Comparison of ENCODE assay signal across 1 cellular context in the genomic region with DNA sequence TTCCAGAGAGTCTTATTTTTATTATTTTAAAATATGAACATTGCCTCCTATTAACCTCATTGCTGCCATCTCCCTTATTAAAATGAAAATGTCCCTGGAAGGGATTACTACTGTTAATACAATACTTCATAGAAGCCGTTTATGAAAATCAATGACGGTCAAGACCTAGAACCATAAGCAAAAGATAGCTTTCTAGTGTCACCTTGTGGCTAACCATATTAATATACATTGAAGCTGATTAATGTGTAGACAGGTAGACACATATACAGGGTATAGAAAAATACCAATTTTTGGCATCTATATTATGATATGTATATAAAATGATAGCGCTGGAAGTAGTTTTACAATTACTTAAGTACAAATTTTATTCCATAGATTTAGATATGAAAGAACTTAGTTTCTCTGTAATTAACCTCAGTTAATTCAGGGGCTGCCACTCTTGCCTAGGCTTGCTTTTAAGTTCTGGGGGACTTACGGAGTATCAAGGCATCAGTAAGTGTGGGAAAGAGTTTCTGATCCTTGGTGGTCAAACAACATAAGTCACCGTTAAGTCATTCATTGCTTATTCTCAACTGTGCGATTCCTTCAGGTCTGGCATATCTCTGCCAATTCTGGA.
TF ChIP-seq lines count a peak whose summit lies in the region.

No MANE protein-coding gene starts in this region.

TF ChIP-seq in GM12878, 131 proteins besides CTCF, POLR2A, EP300 and RAD21:
- TF ChIP-seq ZNF622 (IDR thresholded peaks at IDR 0.05) (no peak), SMC3 (IDR thresholded peaks at IDR 0.05; ENCODE audit: borderline replicate concordance, low read length) (peak; percentile 58; the same call in 1 of the 2 replicates)
